ENCODE assay signal across 1 cellular context in the genomic region with DNA sequence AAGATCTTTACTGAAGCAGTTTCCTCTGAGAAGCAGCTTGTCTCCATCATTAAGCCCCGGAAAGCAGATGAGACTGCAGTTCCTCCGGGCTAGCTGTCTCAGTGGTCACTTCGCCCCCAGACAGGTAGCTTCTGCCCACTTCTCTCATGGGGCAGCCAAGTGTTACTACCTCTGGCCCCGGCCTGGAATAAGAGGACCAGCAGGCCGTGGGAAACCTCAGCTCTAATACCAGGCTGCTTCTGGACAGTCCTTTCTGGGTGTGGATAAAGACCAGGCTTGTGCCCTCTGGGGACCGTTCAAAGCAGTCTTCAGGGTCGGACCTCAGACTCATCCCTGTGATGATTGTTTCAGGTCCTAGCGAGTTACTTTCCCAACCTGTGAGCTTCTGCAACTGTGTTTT.
TF ChIP-seq lines count a peak whose summit lies in the region.

No MANE protein-coding gene starts in this region.

TF ChIP-seq in HepG2, 621 proteins besides CTCF, POLR2A, EP300 and RAD21 (continued from another document):
- TF ChIP-seq, protein P1, sequence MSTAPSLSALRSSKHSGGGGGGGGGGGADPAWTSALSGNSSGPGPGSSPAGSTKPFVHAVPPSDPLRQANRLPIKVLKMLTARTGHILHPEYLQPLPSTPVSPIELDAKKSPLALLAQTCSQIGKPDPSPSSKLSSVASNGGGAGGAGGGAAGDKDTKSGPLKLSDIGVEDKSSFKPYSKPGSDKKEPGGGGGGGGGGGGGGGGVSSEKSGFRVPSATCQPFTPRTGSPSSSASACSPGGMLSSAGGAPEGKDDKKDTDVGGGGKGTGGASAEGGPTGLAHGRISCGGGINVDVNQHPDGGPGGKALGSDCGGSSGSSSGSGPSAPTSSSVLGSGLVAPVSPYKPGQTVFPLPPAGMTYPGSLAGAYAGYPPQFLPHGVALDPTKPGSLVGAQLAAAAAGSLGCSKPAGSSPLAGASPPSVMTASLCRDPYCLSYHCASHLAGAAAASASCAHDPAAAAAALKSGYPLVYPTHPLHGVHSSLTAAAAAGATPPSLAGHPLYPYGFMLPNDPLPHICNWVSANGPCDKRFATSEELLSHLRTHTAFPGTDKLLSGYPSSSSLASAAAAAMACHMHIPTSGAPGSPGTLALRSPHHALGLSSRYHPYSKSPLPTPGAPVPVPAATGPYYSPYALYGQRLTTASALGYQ (CRISPR knock-in tag; IDR thresholded peaks at IDR 0.05): no peak
- no peak for TF ChIP-seq SOX13 (IDR thresholded peaks at IDR 0.05)
- no peak for TF ChIP-seq SOX13 (CRISPR knock-in tag; conservative IDR thresholded peaks at IDR 0.05 in 1 of 2, IDR thresholded peaks at IDR 0.05 in 1 of 2)
- TF ChIP-seq ZNF484 (CRISPR knock-in tag; IDR thresholded peaks at IDR 0.05; ENCODE audit: borderline replicate concordance, low read depth): no peak
